Comparison of ENCODE assay signal across 18 cellular contexts in genomic region chr21:34333150-34333739, GRCh38. TPM values are rescaled to one million over a fixed set of nuclear protein-coding genes. Genes with fewer than 3 reads are reported as not detected.
A peak's percentile ranks its signal among the peaks of the same experiment; 100 is the strongest.
DNase-seq lines count a peak whose midpoint lies in the region; TF ChIP-seq lines count a peak whose summit lies in the region.
"Had no signal": no experiment of that assay in that cellular context is flagged by ENCODE, and none has a peak within 500 bp of the region (broad histone marks: within the 10 kb centered on the region; RNA-seq: fewer than 3 reads in every experiment).

No MANE protein-coding gene starts in this region.

- peak overlapping the region in 42 of 59 donors; percentile 12 to 85 (median 55) for H3K27ac ChIP-seq in dorsolateral prefrontal cortex
- no peak overlapping the region for H3K27ac ChIP-seq in osteoblast (ENCODE audit: low read depth, low read length)
- H3K27ac ChIP-seq: heart left ventricle, SK-N-MC had no signal

- no peaks in the 10 kb centered on the region for H3K36me3 ChIP-seq in osteoblast (ENCODE audit: insufficient read depth, low read length)
- H3K36me3 ChIP-seq: heart left ventricle had no signal

- peak overlapping the region; percentile 48 for H2AFZ ChIP-seq in osteoblast (ENCODE audit: low read length)

- DNase-seq in AG10803 (ENCODE audit: low read depth) (peak; percentile 70), RPMI8226 (peak; percentile 16), dorsolateral prefrontal cortex (no peak), osteoblast (ENCODE audit: insufficient read length, low spot score, missing footprints) (peak; percentile 77), kidney tubule cell (ENCODE audit: low spot score) (no peak), NCI-H510A (lab: John Stamatoyannopoulos, UW) (no peak), NCI-H1092 treated with DMSO at 0.1 percent for 48 hours (lab: John Stamatoyannopoulos, UW) (no peak), NCI-H510A treated with DMSO at 0.1 percent for 48 hours (lab: John Stamatoyannopoulos, UW) (no peak)
- DNase-seq: activated CD4-positive, alpha-beta memory T cell treated with anti-CD3 and anti-CD28 coated beads, Interleukin-2, amount 10 ng/mL, durations not matched to agents 7 days and 5 days; aorta; Calu3; heart left ventricle; left colon; naive thymus-derived CD4-positive, alpha-beta T cell; right cardiac atrium; stimulated activated CD4-positive, alpha-beta T cell treated with anti-CD3 and anti-CD28 coated beads, Interleukin-4, amount 100 ng/mL, for 24 hours had no signal

- no peaks in the 10 kb centered on the region for H4K20me1 ChIP-seq in osteoblast (ENCODE audit: insufficient read depth, low read length)

- intact Hi-C loops in dorsolateral prefrontal cortex (cut with DNase I) = loop anchor here in 1 of 2 donors (10.0 kb wide), 1 partner anchor 388 kb away; no protein-coding TSS in a partner anchor

- H3K4me1 ChIP-seq in osteoblast (ENCODE audit: insufficient read depth, low read length) = peaks cover 29% of the 10 kb centered on the region

- H3K9me3 ChIP-seq in osteoblast (ENCODE audit: low read depth, low read length) = no peaks in the 10 kb centered on the region
- H3K9me3 ChIP-seq: heart left ventricle had no signal

- no peaks in the 10 kb centered on the region for H3K79me2 ChIP-seq in osteoblast (ENCODE audit: insufficient read depth, low read length)

- TF ChIP-seq CTCF in AG10803 (conservative IDR thresholded peaks at IDR 0.05; ENCODE audit: low read length) = no peak
- TF ChIP-seq CTCF in dorsolateral prefrontal cortex (IDR thresholded peaks at IDR 0.05 in 54 of 56, conservative IDR thresholded peaks at IDR 0.05 in 2 of 56; ENCODE audit: low read depth in 1 of 56, partially characterized antibody in 56 of 56) = no peak
- no peak for TF ChIP-seq CTCF in osteoblast (IDR thresholded peaks at IDR 0.05; ENCODE audit: extremely low read depth, low read depth, low read length)

- peak overlapping the region; percentile 68 for H3K4me2 ChIP-seq in osteoblast (ENCODE audit: insufficient read depth, low read length)

- H3K27me3 ChIP-seq in dorsolateral prefrontal cortex (no peaks in the 10 kb centered on the region), osteoblast (ENCODE audit: insufficient read depth, low read length) (no peaks in the 10 kb centered on the region)
- H3K27me3 ChIP-seq: heart left ventricle had no signal

- no peak overlapping the region for H3K4me3 ChIP-seq in AG10803 (ENCODE audit: low read length)
- no peak overlapping the region for H3K4me3 ChIP-seq in dorsolateral prefrontal cortex
- peak overlapping the region; percentile 31 for H3K4me3 ChIP-seq in osteoblast (ENCODE audit: insufficient read depth, low read length)
- H3K4me3 ChIP-seq: heart left ventricle, SK-N-MC had no signal

RNA-seq across cellular contexts. Expression of gene KCNE2, which starts 30.6 kb away (rescaled TPM):
- 1 to 10 TPM in 30 of 120 experiments, under 1 TPM in 55, not detected in 35; 0.37 to 2.8 (median 0.85) TPM for total RNA-seq in dorsolateral prefrontal cortex
- total RNA-seq in osteoblast = not detected in 2 replicates
- total RNA-seq: activated CD4-positive, alpha-beta memory T cell treated with anti-CD3 and anti-CD28 coated beads, Interleukin-2, amount 10 ng/mL, durations not matched to agents 7 days and 5 days; Calu3; heart left ventricle; left colon; urinary bladder had no signal

RNA-seq across cellular contexts. Expression of gene SMIM11, which starts 42.1 kb away (rescaled TPM):
- total RNA-seq in dorsolateral prefrontal cortex (10 to 100 TPM; 12.5 to 51.6 (median 27.4) TPM), osteoblast (8.0 and 18.5 TPM in 2 replicates)

Comparison
In these comparisons a context has a peak if more than half of its experiments do, and no peak if none do; other contexts are left out.
1. DNase-seq: peak in AG10803 (single experiment), RPMI8226 (single experiment) and osteoblast (single experiment); none in dorsolateral prefrontal cortex (0 of 10), kidney tubule cell (single experiment), NCI-H510A (single experiment), NCI-H1092 treated with DMSO at 0.1 percent for 48 hours (single experiment) and NCI-H510A treated with DMSO at 0.1 percent for 48 hours (single experiment).